Comparison of ENCODE assay signal across 8 cellular contexts in genomic region chr5:177446184-177447065, GRCh38. TPM values are rescaled to one million over a fixed set of nuclear protein-coding genes. Genes with fewer than 3 reads are reported as not detected.
DNase-seq lines count a peak whose midpoint lies in the region; ATAC-seq and TF ChIP-seq lines count a peak whose summit lies in the region.

Gene PRR7, plus strand, starts transcription at chr5:177446814. Its CDS starts 8,254 bp downstream, at chr5:177455068.

- 1% methylated on average over 58 of the region's 90 CpGs; no CpG with 5 or more reads in 1 of the 2 donors for WGBS in transverse colon (ENCODE audit: low coverage in 1 of 2), 2 donors

- H3K9me3 ChIP-seq in neuron (ENCODE audit: low read length) (no peaks in the 10 kb centered on the region), transverse colon (no peaks in the 10 kb centered on the region)

- H3K4me3 ChIP-seq in neuron (ENCODE audit: low read length) (peak within 1 kb of the TSS; percentile 50), transverse colon (peak within 1 kb of the TSS; percentile 35 to 56 (median 48))

- peak; percentile 40 for TF ChIP-seq POLR2A in transverse colon (IDR thresholded peaks at IDR 0.05)

- TF ChIP-seq CTCF in RWPE1 (conservative IDR thresholded peaks at IDR 0.05; ENCODE audit: low read depth) (no peak), transverse colon (IDR thresholded peaks at IDR 0.05) (no peak)

- TF ChIP-seq EP300 in transverse colon (IDR thresholded peaks at IDR 0.05; ENCODE audit: low read depth): no peak

- no peaks in the 10 kb centered on the region for H3K27me3 ChIP-seq in neuron (ENCODE audit: insufficient read depth, low read length)
- peaks cover 23% of the 10 kb centered on the region for H3K27me3 ChIP-seq in transverse colon

- in situ Hi-C loops in transverse colon (cut with MboI; ENCODE audit: low pct_ligation_motif_present in 1 of 4, low pct_unique_long_range_greater_than_20kb in 1 of 4, low sequenced_read_pairs in 3 of 4): loop anchor here in 2 of 4 donors (5.0 to 10.0 kb wide), 2 partner anchors 52 to 54 kb away; no protein-coding TSS in a partner anchor

- peak; percentile 59 for ATAC-seq in GM19452 (IDR thresholded peaks at IDR 0.05; ENCODE audit: unreplicated experiment)

- intact Hi-C loops in transverse colon (cut with DNase I; ENCODE audit: low total_unique reads): loop anchor here (2.0 kb wide), 1 partner anchor 44 kb away; no protein-coding TSS in a partner anchor

- no peak within 1 kb of the TSS for H2AFZ ChIP-seq in neuron (ENCODE audit: low read depth, low read length)

- H3K36me3 ChIP-seq in neuron (ENCODE audit: insufficient read depth, low read length) (peaks cover 5% of the 10 kb centered on the region), transverse colon (peaks cover 0 to 3% (median under 1%) of the 10 kb centered on the region in 4 donors)

- POLR2A ChIA-PET in RWPE1 (lab: Yijun Ruan, JAX; ENCODE audit: low non-redundant PET): interaction anchor here (1.7 kb wide), 1 partner anchor 20 kb away, joined by 11 read pairs; the partner anchor contains the start of gene GRK6

- DNase-seq in D341Med (ENCODE audit: low spot score) (peak; percentile 95), HPDE6-E6E7 (ENCODE audit: extremely low spot score) (peak; percentile 74), RWPE1 (ENCODE audit: low spot score) (peak; percentile 76), activated gamma-delta T cell treated with Interleukin-2 at 50 U/mL for 16 hours (peak; percentile 70), foreskin melanocyte (peak; percentile 29), transverse colon (peak; percentile 67)

- H3K27ac ChIP-seq in RWPE1 (peak within 1 kb of the TSS; percentile 88), transverse colon (peak within 1 kb of the TSS in 3 of 4 donors; percentile 51 to 56 (median 53))

- peaks cover 59% of the 10 kb centered on the region for H3K4me1 ChIP-seq in neuron (ENCODE audit: insufficient read depth, low read length)
- peaks cover 18 to 22% (median 20%) of the 10 kb centered on the region in 4 donors for H3K4me1 ChIP-seq in transverse colon

- CTCF ChIA-PET in RWPE1 (lab: Yijun Ruan, JAX): interaction anchor here (0.6 to 12.5 kb wide), 8 partner anchors 8 to 161 kb away, joined by 3 to 148 read pairs (median 5); partner anchors contain the start of gene RGS14

RNA-seq across cellular contexts. Expression of gene PRR7, which starts in this region (rescaled TPM):
- total RNA-seq in transverse colon: 1 to 10 TPM in 3 of 4 donors, not detected in 1; 2.1 to 5.0 (median 2.5) TPM

Comparison
In these comparisons a context has a peak if more than half of its experiments do, and no peak if none do; other contexts are left out.
1. Peak in every context shown above with its lines: DNase-seq, ATAC-seq, H3K4me3 ChIP-seq and H3K27ac ChIP-seq.
2. DNase-seq: peak in every context shown above with its lines; median percentile 95 in D341Med; 76 in RWPE1; 74 in HPDE6-E6E7; 70 in activated gamma-delta T cell treated with Interleukin-2 at 50 U/mL for 16 hours; 67 in transverse colon; 29 in foreskin melanocyte.